11 cellular contexts compared by ENCODE assay signal in genomic region chr12:120101182-120101581, GRCh38. TPM values are rescaled to one million over a fixed set of nuclear protein-coding genes. Genes with fewer than 3 reads are reported as not detected.
DNase-seq lines count a peak whose midpoint lies in the region; ATAC-seq, FAIRE-seq and TF ChIP-seq lines count a peak whose summit lies in the region.
"Had no signal": no experiment of that assay in that cellular context is flagged by ENCODE, and none has a peak within 500 bp of the region (broad histone marks: within the 10 kb centered on the region; RNA-seq: fewer than 3 reads in every experiment).

No MANE protein-coding gene starts in this region.

- H3K4me3 ChIP-seq in BLaER1 treated with 17β-estradiol and CSF1 and Interleukin-3, amounts not matched to agents 10 nM and 100 nM, result peak overlapping the region in 1 of 10 experiments; percentile 11; a peak in 1 of 20 replicates
- H3K4me3 ChIP-seq in PC-3 (ENCODE audit: low read length), result no peak overlapping the region

- H3K27me3 ChIP-seq in BLaER1 treated with 17β-estradiol and CSF1 and Interleukin-3, amounts not matched to agents 10 nM and 100 nM, result no peaks in the 10 kb centered on the region
- no peaks in the 10 kb centered on the region for H3K27me3 ChIP-seq in PC-3 (ENCODE audit: low read length)

- H3K9me3 ChIP-seq in BLaER1 treated with 17β-estradiol and CSF1 and Interleukin-3, amounts not matched to agents 10 nM and 100 nM (replicated peaks in 1 of 11), result no peaks in the 10 kb centered on the region
- H3K9me3 ChIP-seq in PC-3 (ENCODE audit: low read length), result no peaks in the 10 kb centered on the region

- H3K36me3 Mint-ChIP-seq in nephron (ENCODE audit: low read depth), result peaks cover 29% of the 10 kb centered on the region

- intact Hi-C loops in PC-3 (cut with micrococcal nuclease), result no loop called here

- peaks cover 85 to 100% (median 97%) of the 10 kb centered on the region in 11 experiments for H4K20me1 ChIP-seq in BLaER1 treated with 17β-estradiol and CSF1 and Interleukin-3, amounts not matched to agents 10 nM and 100 nM
- peaks cover 40% of the 10 kb centered on the region for H4K20me1 ChIP-seq in PC-3 (ENCODE audit: low read length)

- TF ChIP-seq CTCF in nephron (IDR thresholded peaks at IDR 0.05; ENCODE audit: unreplicated experiment in 3 of 3) (no peak), PC-3 (conservative IDR thresholded peaks at IDR 0.05; ENCODE audit: low read depth, low read length) (no peak)

- no peak overlapping the region for H2AFZ ChIP-seq in PC-3 (ENCODE audit: low read length)

- H3K79me2 ChIP-seq in PC-3 (ENCODE audit: low read length), result peaks cover 62% of the 10 kb centered on the region

- no peaks in the 10 kb centered on the region for H3K9me3 Mint-ChIP-seq in nephron
- H3K9me3 Mint-ChIP-seq: memory B cell had no signal

- POLR2A ChIA-PET in PC-3 (lab: Charles Lee; ENCODE audit: unreplicated experiment), result no interaction called here

- peaks cover 27 to 80% (median 42%) of the 10 kb centered on the region in 10 experiments for H3K4me1 ChIP-seq in BLaER1 treated with 17β-estradiol and CSF1 and Interleukin-3, amounts not matched to agents 10 nM and 100 nM
- no peaks in the 10 kb centered on the region for H3K4me1 ChIP-seq in PC-3 (ENCODE audit: insufficient read depth, low read length)

- ATAC-seq in GM21825 (IDR thresholded peaks at IDR 0.05; ENCODE audit: unreplicated experiment) (peak; percentile 45), PC-3 (no peak), GM18502 (IDR thresholded peaks at IDR 0.05; ENCODE audit: poor library complexity, unreplicated experiment) (no peak)

- peak in 1 of 61 donors; percentile 26 for DNase-seq in caudate nucleus (lab: John Stamatoyannopoulos, UW)
- no peak for DNase-seq in frontal cortex (ENCODE audit: low spot score in 2 of 2)
- no peak for DNase-seq in NK-92 (lab: John Stamatoyannopoulos, UW; ENCODE audit: unreplicated experiment)
- no peak for DNase-seq in PC-3
- DNase-seq: activated CD8-positive, alpha-beta memory T cell treated with anti-CD3 and anti-CD28 coated beads for 24 hours; DND-41 had no signal

- peak overlapping the region; percentile 74 to 94 (median 85) for H3K4me2 ChIP-seq in BLaER1 treated with 17β-estradiol and CSF1 and Interleukin-3, amounts not matched to agents 10 nM and 100 nM
- no peak overlapping the region for H3K4me2 ChIP-seq in PC-3 (ENCODE audit: low read length)

- CTCF ChIA-PET in PC-3 (lab: Charles Lee), result no interaction called here

- H3K9ac ChIP-seq in BLaER1 treated with 17β-estradiol and CSF1 and Interleukin-3, amounts not matched to agents 10 nM and 100 nM, result peak overlapping the region; percentile 1 to 73 (median 56); a peak in 20 of 22 replicates
- no peak overlapping the region for H3K9ac ChIP-seq in PC-3 (ENCODE audit: low read length)

- H3K27ac Mint-ChIP-seq in nephron, result peak overlapping the region; percentile 18 to 75 (median 68)
- H3K27ac Mint-ChIP-seq: memory B cell had no signal

- H3K27me3 Mint-ChIP-seq in nephron (ENCODE audit: low read depth), result no peaks in the 10 kb centered on the region
- H3K27me3 Mint-ChIP-seq: memory B cell had no signal

- no peak overlapping the region for H3K4me3 Mint-ChIP-seq in nephron
- H3K4me3 Mint-ChIP-seq: memory B cell had no signal

- peaks cover 23% of the 10 kb centered on the region for H3K4me1 Mint-ChIP-seq in nephron

- no peak for FAIRE-seq in frontal cortex (lab: Jason Lieb, UNC)

- BruUV-seq in PC-3 (replicated peaks; lab: Mats Ljungman, UMichigan), result no TSS peak

- peaks cover 90 to 99% (median 96%) of the 10 kb centered on the region in 11 experiments for H3K36me3 ChIP-seq in BLaER1 treated with 17β-estradiol and CSF1 and Interleukin-3, amounts not matched to agents 10 nM and 100 nM
- H3K36me3 ChIP-seq in PC-3 (ENCODE audit: low read depth, low read length), result peaks cover 44% of the 10 kb centered on the region

- H3F3A ChIP-seq in PC-3 (ENCODE audit: low read length, unreplicated experiment), result no peaks in the 10 kb centered on the region

- H3K9me2 ChIP-seq in PC-3 (replicated peaks; ENCODE audit: low read length), result no peaks in the 10 kb centered on the region

- peak overlapping the region in 9 of 11 experiments; percentile 12 to 55 (median 39); a peak in 10 of 22 replicates for H3K27ac ChIP-seq in BLaER1 treated with 17β-estradiol and CSF1 and Interleukin-3, amounts not matched to agents 10 nM and 100 nM
- H3K27ac ChIP-seq in caudate nucleus (ENCODE audit: low read depth, low read length) (peak overlapping the region; percentile 6), PC-3 (ENCODE audit: low read length) (no peak overlapping the region)

RNA-seq across cellular contexts. Expression of gene RAB35, which starts 15.4 kb away (rescaled TPM):
- total RNA-seq in frontal cortex (37.5 TPM), PC-3 (2014; rRNA removed) (52.8 and 64.1 TPM in 2 replicates)
